1 cellular context compared by ENCODE assay signal in genomic region chr22:50525991-50526848, GRCh38.
TF ChIP-seq lines count a peak whose summit lies in the region.

No MANE protein-coding gene starts in this region.

TF ChIP-seq in K562, 482 proteins besides CTCF, POLR2A, EP300 and RAD21 (continued from another document and continues in another):
- TF ChIP-seq, protein P1, sequence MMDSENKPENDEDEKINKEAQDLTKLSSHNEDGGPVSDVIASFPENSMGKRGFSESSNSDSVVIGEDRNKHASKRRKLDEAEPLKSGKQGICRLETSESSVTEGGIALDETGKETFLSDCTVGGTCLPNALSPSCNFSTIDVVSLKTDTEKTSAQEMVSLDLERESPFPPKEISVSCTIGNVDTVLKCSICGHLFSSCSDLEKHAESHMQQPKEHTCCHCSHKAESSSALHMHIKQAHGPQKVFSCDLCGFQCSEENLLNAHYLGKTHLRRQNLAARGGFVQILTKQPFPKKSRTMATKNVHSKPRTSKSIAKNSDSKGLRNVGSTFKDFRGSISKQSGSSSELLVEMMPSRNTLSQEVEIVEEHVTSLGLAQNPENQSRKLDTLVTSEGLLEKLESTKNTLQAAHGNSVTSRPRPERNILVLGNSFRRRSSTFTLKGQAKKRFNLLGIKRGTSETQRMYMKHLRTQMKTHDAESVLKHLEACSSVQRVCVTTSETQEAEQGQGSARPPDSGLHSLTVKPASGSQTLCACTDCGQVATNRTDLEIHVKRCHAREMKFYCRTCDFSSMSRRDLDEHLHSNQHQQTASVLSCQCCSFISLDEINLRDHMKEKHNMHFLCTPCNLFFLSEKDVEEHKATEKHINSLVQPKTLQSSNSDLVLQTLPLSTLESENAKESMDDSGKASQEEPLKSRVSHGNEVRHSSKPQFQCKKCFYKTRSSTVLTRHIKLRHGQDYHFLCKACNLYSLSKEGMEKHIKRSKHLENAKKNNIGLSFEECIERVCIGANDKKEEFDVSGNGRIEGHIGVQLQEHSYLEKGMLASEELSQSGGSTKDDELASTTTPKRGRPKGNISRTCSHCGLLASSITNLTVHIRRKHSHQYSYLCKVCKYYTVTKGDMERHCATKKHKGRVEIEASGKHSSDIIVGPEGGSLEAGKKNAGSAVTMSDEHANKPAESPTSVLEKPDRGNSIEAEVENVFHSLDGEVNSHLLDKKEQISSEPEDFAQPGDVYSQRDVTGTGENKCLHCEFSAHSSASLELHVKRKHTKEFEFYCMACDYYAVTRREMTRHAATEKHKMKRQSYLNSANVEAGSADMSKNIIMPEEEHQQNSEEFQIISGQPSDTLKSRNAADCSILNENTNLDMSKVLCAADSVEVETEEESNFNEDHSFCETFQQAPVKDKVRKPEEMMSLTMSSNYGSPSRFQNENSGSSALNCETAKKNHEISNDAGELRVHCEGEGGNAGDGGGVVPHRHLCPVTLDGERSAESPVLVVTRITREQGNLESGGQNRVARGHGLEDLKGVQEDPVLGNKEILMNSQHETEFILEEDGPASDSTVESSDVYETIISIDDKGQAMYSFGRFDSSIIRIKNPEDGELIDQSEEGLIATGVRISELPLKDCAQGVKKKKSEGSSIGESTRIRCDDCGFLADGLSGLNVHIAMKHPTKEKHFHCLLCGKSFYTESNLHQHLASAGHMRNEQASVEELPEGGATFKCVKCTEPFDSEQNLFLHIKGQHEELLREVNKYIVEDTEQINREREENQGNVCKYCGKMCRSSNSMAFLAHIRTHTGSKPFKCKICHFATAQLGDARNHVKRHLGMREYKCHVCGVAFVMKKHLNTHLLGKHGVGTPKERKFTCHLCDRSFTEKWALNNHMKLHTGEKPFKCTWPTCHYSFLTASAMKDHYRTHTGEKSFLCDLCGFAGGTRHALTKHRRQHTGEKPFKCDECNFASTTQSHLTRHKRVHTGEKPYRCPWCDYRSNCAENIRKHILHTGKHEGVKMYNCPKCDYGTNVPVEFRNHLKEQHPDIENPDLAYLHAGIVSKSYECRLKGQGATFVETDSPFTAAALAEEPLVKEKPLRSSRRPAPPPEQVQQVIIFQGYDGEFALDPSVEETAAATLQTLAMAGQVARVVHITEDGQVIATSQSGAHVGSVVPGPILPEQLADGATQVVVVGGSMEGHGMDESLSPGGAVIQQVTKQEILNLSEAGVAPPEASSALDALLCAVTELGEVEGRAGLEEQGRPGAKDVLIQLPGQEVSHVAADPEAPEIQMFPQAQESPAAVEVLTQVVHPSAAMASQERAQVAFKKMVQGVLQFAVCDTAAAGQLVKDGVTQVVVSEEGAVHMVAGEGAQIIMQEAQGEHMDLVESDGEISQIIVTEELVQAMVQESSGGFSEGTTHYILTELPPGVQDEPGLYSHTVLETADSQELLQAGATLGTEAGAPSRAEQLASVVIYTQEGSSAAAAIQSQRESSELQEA (IDR thresholded peaks at IDR 0.05; ENCODE audit: low read depth) = no peak
- TF ChIP-seq SMAD3 (CRISPR knock-in tag; conservative IDR thresholded peaks at IDR 0.05) (no peak), SREBF1 (IDR thresholded peaks at IDR 0.05; ENCODE audit: borderline replicate concordance, low read depth, low read length) (no peak), ZNF695 (CRISPR knock-in tag; IDR thresholded peaks at IDR 0.05) (no peak), ZNF518B (CRISPR knock-in tag; IDR thresholded peaks at IDR 0.05) (no peak), CHD2 (IDR thresholded peaks at IDR 0.05; ENCODE audit: low read depth, low read length) (no peak), CCNT2 (IDR thresholded peaks at IDR 0.05; ENCODE audit: borderline replicate concordance, extremely low read depth, insufficient read length, low read depth, low read length) (no peak), XRCC4 (IDR thresholded peaks at IDR 0.05; ENCODE audit: extremely low read depth, insufficient read depth, insufficient read length) (no peak), ZNF668 (CRISPR knock-in tag; IDR thresholded peaks at IDR 0.05) (no peak), TAL1 (IDR thresholded peaks at IDR 0.05) (no peak), ZNF444 (CRISPR knock-in tag; IDR thresholded peaks at IDR 0.05) (no peak), ZNF23 (CRISPR knock-in tag; IDR thresholded peaks at IDR 0.05) (no peak), SREBF2 (CRISPR knock-in tag; IDR thresholded peaks at IDR 0.05) (no peak), RCOR1 (IDR thresholded peaks at IDR 0.05; ENCODE audit: borderline replicate concordance in 1 of 2, low read depth in 2 of 2, low read length in 2 of 2) (no peak), BHLHE40 (IDR thresholded peaks at IDR 0.05; ENCODE audit: low read length) (no peak), ZNF232 (CRISPR knock-in tag; IDR thresholded peaks at IDR 0.05) (no peak), NCOA4 (IDR thresholded peaks at IDR 0.05; ENCODE audit: partially characterized antibody) (no peak), DACH1 (IDR thresholded peaks at IDR 0.05; ENCODE audit: partially characterized antibody) (no peak), XRCC5 (IDR thresholded peaks at IDR 0.05; ENCODE audit: low read depth, low read length) (no peak), C11orf30 (IDR thresholded peaks at IDR 0.05; ENCODE audit: low read depth) (no peak), TBP (optimal IDR thresholded peaks at IDR 0.05; ENCODE audit: low read depth, low read length) (peak; percentile 35), ZNF318 (IDR thresholded peaks at IDR 0.05; ENCODE audit: borderline replicate concordance in 1 of 2, low read depth in 1 of 2) (no peak)
- TF ChIP-seq, protein P2, sequence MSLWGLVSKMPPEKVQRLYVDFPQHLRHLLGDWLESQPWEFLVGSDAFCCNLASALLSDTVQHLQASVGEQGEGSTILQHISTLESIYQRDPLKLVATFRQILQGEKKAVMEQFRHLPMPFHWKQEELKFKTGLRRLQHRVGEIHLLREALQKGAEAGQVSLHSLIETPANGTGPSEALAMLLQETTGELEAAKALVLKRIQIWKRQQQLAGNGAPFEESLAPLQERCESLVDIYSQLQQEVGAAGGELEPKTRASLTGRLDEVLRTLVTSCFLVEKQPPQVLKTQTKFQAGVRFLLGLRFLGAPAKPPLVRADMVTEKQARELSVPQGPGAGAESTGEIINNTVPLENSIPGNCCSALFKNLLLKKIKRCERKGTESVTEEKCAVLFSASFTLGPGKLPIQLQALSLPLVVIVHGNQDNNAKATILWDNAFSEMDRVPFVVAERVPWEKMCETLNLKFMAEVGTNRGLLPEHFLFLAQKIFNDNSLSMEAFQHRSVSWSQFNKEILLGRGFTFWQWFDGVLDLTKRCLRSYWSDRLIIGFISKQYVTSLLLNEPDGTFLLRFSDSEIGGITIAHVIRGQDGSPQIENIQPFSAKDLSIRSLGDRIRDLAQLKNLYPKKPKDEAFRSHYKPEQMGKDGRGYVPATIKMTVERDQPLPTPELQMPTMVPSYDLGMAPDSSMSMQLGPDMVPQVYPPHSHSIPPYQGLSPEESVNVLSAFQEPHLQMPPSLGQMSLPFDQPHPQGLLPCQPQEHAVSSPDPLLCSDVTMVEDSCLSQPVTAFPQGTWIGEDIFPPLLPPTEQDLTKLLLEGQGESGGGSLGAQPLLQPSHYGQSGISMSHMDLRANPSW (CRISPR knock-in tag; IDR thresholded peaks at IDR 0.05) = no peak
- TF ChIP-seq, protein P3, sequence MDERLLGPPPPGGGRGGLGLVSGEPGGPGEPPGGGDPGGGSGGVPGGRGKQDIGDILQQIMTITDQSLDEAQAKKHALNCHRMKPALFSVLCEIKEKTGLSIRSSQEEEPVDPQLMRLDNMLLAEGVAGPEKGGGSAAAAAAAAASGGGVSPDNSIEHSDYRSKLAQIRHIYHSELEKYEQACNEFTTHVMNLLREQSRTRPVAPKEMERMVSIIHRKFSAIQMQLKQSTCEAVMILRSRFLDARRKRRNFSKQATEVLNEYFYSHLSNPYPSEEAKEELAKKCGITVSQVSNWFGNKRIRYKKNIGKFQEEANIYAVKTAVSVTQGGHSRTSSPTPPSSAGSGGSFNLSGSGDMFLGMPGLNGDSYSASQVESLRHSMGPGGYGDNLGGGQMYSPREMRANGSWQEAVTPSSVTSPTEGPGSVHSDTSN (CRISPR knock-in tag; IDR thresholded peaks at IDR 0.05; ENCODE audit: low read depth) = no peak
- TF ChIP-seq, protein P3 (tag; conservative IDR thresholded peaks at IDR 0.05; ENCODE audit: low read depth) = no peak
- TF ChIP-seq, protein P4, sequence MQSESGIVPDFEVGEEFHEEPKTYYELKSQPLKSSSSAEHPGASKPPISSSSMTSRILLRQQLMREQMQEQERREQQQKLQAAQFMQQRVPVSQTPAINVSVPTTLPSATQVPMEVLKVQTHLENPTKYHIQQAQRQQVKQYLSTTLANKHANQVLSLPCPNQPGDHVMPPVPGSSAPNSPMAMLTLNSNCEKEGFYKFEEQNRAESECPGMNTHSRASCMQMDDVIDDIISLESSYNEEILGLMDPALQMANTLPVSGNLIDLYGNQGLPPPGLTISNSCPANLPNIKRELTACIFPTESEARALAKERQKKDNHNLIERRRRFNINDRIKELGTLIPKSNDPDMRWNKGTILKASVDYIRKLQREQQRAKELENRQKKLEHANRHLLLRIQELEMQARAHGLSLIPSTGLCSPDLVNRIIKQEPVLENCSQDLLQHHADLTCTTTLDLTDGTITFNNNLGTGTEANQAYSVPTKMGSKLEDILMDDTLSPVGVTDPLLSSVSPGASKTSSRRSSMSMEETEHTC (IDR thresholded peaks at IDR 0.05) = no peak
